8 cellular contexts compared by ENCODE assay signal in genomic region chr20:63567382-63568169, GRCh38. TPM values are rescaled to one million over a fixed set of nuclear protein-coding genes. Genes with fewer than 3 reads are reported as not detected.
DNase-seq lines count a peak whose midpoint lies in the region; ATAC-seq and TF ChIP-seq lines count a peak whose summit lies in the region.

No MANE protein-coding gene starts in this region.

- H3K27me3 ChIP-seq in colonic mucosa: no peaks in the 10 kb centered on the region

- H3K4me3 ChIP-seq in choroid plexus epithelial cell (ENCODE audit: low read depth, low read length) (no peak overlapping the region), colonic mucosa (no peak overlapping the region)

- peak overlapping the region in 1 of 2 donors; percentile 27 for H3K9ac ChIP-seq in colonic mucosa (ENCODE audit: low read depth in 2 of 2, low read length in 2 of 2)

- no peaks in the 10 kb centered on the region for H3K9me3 ChIP-seq in colonic mucosa

- intact Hi-C loops in colonic mucosa (cut with DNase I): no loop called here

- TF ChIP-seq CTCF in choroid plexus epithelial cell (conservative IDR thresholded peaks at IDR 0.05; ENCODE audit: low read depth, low read length) (no peak), colonic mucosa (IDR thresholded peaks at IDR 0.05) (no peak)

- DNase-seq in T-helper 1 cell: peak in 4 of 5 donors; percentile 25 to 75 (median 38)
- peak; percentile 72 for DNase-seq in choroid plexus epithelial cell (ENCODE audit: low read depth)
- peak; percentile 19 to 59 for DNase-seq in stimulated activated CD8-positive, alpha-beta memory T cell treated with anti-CD3 and anti-CD28 coated beads, Interleukin-7, amount 100 ng/mL, for 4 hours (ENCODE audit: low read depth in 2 of 2)
- no peak for DNase-seq in NCI-H1417 (lab: John Stamatoyannopoulos, UW)
- no peak for DNase-seq in colonic mucosa
- DNase-seq in dermis blood vessel endothelial cell: no peak

- no peak overlapping the region for H3K27ac ChIP-seq in colonic mucosa

- H3K4me1 ChIP-seq in colonic mucosa: no peaks in the 10 kb centered on the region

- peaks cover 5% of the 10 kb centered on the region for H3K36me3 ChIP-seq in colonic mucosa

- ATAC-seq in GM18499 (IDR thresholded peaks at IDR 0.05; ENCODE audit: insufficient read depth, unreplicated experiment): peak; percentile 49
- peak; percentile 86 for ATAC-seq in HG02884 (IDR thresholded peaks at IDR 0.05; ENCODE audit: unreplicated experiment)

RNA-seq across cellular contexts. Expression of gene HELZ2, which starts 6.5 kb away (rescaled TPM):
- total RNA-seq in colonic mucosa (10 to 100 TPM; 36.3 to 38.0 TPM), dermis blood vessel endothelial cell (54.8 and 64.0 TPM in 2 replicates)

RNA-seq across cellular contexts. Expression of gene FNDC11, which starts 13.6 kb away (rescaled TPM):
- total RNA-seq in colonic mucosa (under 1 TPM; 0.35 to 0.69 TPM), dermis blood vessel endothelial cell (1.2 and 2.4 TPM in 2 replicates)

RNA-seq across cellular contexts. Expression of gene SRMS, which starts 20.0 kb away (rescaled TPM):
- total RNA-seq in colonic mucosa (under 1 TPM; 0.32 to 0.49 TPM), dermis blood vessel endothelial cell (not detected in 2 replicates)

RNA-seq across cellular contexts. Expression of gene PTK6, which starts 30.4 kb away (rescaled TPM):
- total RNA-seq in colonic mucosa: 10 to 100 TPM; 69.0 to 91.1 TPM
- total RNA-seq in dermis blood vessel endothelial cell: under 0.01 and 0.05 TPM in 2 replicates

RNA-seq across cellular contexts. Expression of gene PPDPF, which starts 47.0 kb away (rescaled TPM):
- total RNA-seq in colonic mucosa (100 to 1,000 TPM; 561 to 634 TPM), dermis blood vessel endothelial cell (19.9 and 37.3 TPM in 2 replicates)

Comparison
In these comparisons a context has a peak if more than half of its experiments do, and no peak if none do; other contexts are left out.
1. DNase-seq: peak in T-helper 1 cell (4 of 5), choroid plexus epithelial cell (single experiment) and stimulated activated CD8-positive, alpha-beta memory T cell treated with anti-CD3 and anti-CD28 coated beads, Interleukin-7, amount 100 ng/mL, for 4 hours (2 of 2); none in NCI-H1417 (0 of 3), colonic mucosa (single experiment) and dermis blood vessel endothelial cell (single experiment).